Comparison of ENCODE assay signal across 8 cellular contexts in the genomic region with DNA sequence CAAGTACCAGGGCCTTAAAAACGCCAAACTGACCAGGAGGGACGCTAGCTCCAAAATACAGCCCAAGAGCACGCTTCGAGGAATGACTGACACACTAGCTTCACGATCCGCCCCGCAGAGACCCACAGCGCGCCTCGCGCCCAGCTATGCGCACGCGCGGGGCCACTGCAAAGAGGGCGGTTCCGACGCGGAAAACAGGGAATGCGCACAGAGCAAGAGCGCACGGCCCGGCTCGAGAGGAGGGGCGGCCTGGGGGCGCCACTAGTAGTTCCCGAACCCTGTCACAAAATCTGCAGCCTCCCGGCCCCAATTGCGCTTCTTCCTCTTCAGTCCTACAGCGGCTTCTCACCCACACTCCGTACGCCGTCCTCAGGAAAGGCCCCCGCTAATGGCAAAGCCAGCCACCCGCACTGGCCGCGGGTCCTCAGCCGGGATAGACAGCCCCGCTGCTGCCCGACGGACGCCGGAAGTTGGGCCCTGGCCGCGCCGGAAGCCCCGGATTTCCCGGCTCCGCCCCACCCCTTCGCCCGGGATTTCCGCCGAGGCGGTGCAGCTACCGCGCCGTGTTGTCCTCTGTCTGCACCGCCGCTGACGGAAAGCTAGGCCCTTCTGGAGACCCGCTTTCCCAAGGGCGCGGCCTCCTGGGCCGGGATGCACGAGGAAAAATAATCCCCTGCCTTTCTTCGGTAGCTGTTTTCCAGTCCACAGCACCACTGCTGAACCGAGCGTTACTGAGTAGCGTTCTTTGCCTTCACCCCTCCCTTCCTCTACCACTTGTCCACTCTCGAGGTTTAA. TPM values are rescaled to one million over a fixed set of nuclear protein-coding genes. Genes with fewer than 3 reads are reported as not detected.
DNase-seq lines count a peak whose midpoint lies in the region; ATAC-seq and TF ChIP-seq lines count a peak whose summit lies in the region.

A gene with protein sequence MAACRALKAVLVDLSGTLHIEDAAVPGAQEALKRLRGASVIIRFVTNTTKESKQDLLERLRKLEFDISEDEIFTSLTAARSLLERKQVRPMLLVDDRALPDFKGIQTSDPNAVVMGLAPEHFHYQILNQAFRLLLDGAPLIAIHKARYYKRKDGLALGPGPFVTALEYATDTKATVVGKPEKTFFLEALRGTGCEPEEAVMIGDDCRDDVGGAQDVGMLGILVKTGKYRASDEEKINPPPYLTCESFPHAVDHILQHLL (minus strand): TSS at position 472 of the 795 bp plus-strand sequence. CDS start 14,061 bp downstream, outside the sequence.

- WGBS in esophagus muscularis mucosa: under 1% methylated on average over 40 of the region's 70 CpGs

- H3K27ac ChIP-seq in Peyer's patch (peak within 1 kb of the TSS; percentile 77 to 91 (median 87)), esophagus muscularis mucosa (replicated peaks in 1 of 4) (peak within 1 kb of the TSS; percentile 87 to 88 (median 88))

- TF ChIP-seq POLR2A in Peyer's patch (IDR thresholded peaks at IDR 0.05) (peak; percentile 71 to 83), esophagus muscularis mucosa (IDR thresholded peaks at IDR 0.05; ENCODE audit: low read depth) (peak; percentile 72)

- ATAC-seq in GM21526 (IDR thresholded peaks at IDR 0.05; ENCODE audit: low FRiP score, unreplicated experiment): peak; percentile 79

- no peak for TF ChIP-seq CTCF in Peyer's patch (IDR thresholded peaks at IDR 0.05)
- TF ChIP-seq CTCF in esophagus muscularis mucosa (IDR thresholded peaks at IDR 0.05): no peak

- H3K27me3 ChIP-seq in Peyer's patch: no peaks in the 10 kb centered on the region
- no peaks in the 10 kb centered on the region for H3K27me3 ChIP-seq in esophagus muscularis mucosa

- H3K36me3 ChIP-seq in Peyer's patch (peaks cover 0 to 4% (median 0%) of the 10 kb centered on the region in 3 donors), esophagus muscularis mucosa (peaks cover 0 to 20% (median 11%) of the 10 kb centered on the region in 4 donors)

- peak within 1 kb of the TSS; percentile 74 to 91 (median 82) for H3K4me3 ChIP-seq in Peyer's patch
- peak within 1 kb of the TSS; percentile 63 to 75 (median 67) for H3K4me3 ChIP-seq in esophagus muscularis mucosa

- no peak for TF ChIP-seq EP300 in esophagus muscularis mucosa (IDR thresholded peaks at IDR 0.05)

- H3K9me3 ChIP-seq in Peyer's patch (no peaks in the 10 kb centered on the region), esophagus muscularis mucosa (no peaks in the 10 kb centered on the region)

- DNase-seq in DMS153 (lab: John Stamatoyannopoulos, UW) (peak; percentile 51), HuH-7.5 (ENCODE audit: low spot score) (peak; percentile 54), Peyer's patch (peak; percentile 72 to 90 (median 90)), esophagus muscularis mucosa (ENCODE audit: extremely low spot score) (peak; percentile 93), myocyte (ENCODE audit: low read depth) (peak; percentile 87)
- DNase-seq in activated T-cell treated with anti-CD3 and anti-CD28 coated beads, Interleukin-2, amount 50 U/mL, for 48 hours: peak; percentile 87 to 91
- peak; percentile 68 to 77 for DNase-seq in stimulated activated CD8-positive, alpha-beta memory T cell treated with anti-CD3 and anti-CD28 coated beads, Interleukin-7, amount 100 ng/mL, for 48 hours (ENCODE audit: extremely low read depth in 1 of 2, low read depth in 1 of 2)

- intact Hi-C loops in esophagus muscularis mucosa (cut with DNase I): no loop called here

- H3K4me1 ChIP-seq in Peyer's patch (peaks cover 0 to 6% (median 2%) of the 10 kb centered on the region in 4 donors), esophagus muscularis mucosa (peaks cover 21 to 40% (median 30%) of the 10 kb centered on the region in 4 donors)

RNA-seq across cellular contexts. Expression of the gene that starts here (rescaled TPM):
- total RNA-seq in Peyer's patch (10 to 100 TPM; 16.5 to 34.4 (median 27.6) TPM), esophagus muscularis mucosa (10 to 100 TPM; 13.8 to 21.7 (median 19.0) TPM), myocyte (17.8 and 19.1 TPM in 2 replicates)
- 16.8 TPM for polyA plus RNA-seq in myocyte (2012)

Comparison
In these comparisons a context has a peak if more than half of its experiments do, and no peak if none do; other contexts are left out.
1. Peak in every context shown above with its lines: DNase-seq, ATAC-seq, H3K4me3 ChIP-seq and H3K27ac ChIP-seq.